12 cellular contexts compared by ENCODE assay signal in the genomic region with DNA sequence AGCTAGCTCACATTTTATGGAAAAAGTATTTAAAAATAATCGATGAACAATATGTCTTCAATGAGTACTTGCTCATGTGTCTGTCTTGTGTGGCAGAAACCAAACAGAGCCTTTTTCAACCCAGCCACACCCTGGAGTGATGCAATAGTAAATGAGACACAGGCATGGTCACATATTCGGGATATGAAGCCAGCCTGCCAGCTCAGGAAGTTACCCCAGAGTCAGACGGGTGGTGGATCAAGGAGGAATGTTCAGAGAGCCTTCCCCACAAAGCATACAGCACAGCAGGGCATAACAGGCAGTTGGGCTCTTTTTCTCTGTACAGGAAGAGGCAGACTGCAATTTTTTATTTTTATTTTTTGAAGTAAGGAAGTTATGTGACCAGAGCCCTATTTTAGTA. TPM values are rescaled to one million over a fixed set of nuclear protein-coding genes. Genes with fewer than 3 reads are reported as not detected.
DNase-seq lines count a peak whose midpoint lies in the region; ATAC-seq, FAIRE-seq and TF ChIP-seq lines count a peak whose summit lies in the region.
"Had no signal": no experiment of that assay in that cellular context is flagged by ENCODE, and none has a peak within 500 bp of the region (broad histone marks: within the 10 kb centered on the region; RNA-seq: fewer than 3 reads in every experiment).

No MANE protein-coding gene starts in this region.

- H3K79me2 ChIP-seq in astrocyte (ENCODE audit: insufficient read depth, low read length) = peaks cover 3% of the 10 kb centered on the region
- no peaks in the 10 kb centered on the region for H3K79me2 ChIP-seq in keratinocyte (ENCODE audit: control insufficient read depth, insufficient read depth, low read length)

- intact Hi-C loops in CD8-positive, alpha-beta T cell (cut with DNase I, micrococcal nuclease) = loop anchor here in 1 of 2 experiments (10.0 kb wide), 1 partner anchor 1328 kb away; no protein-coding TSS in a partner anchor

- peaks cover 38% of the 10 kb centered on the region for H3K4me1 Mint-ChIP-seq in astrocyte (ENCODE audit: low read depth, unreplicated experiment)
- no peaks in the 10 kb centered on the region for H3K4me1 Mint-ChIP-seq in CD8-positive, alpha-beta T cell (ENCODE audit: low read depth)
- H3K4me1 Mint-ChIP-seq: stimulated activated effector memory CD8-positive, alpha-beta T cell treated with anti-CD3 and anti-CD28 coated beads, Interleukin-12 subunit alpha, Interleukin-12 subunit beta, amount 100 ng/mL, for 72 hours had no signal

- H3K4me3 ChIP-seq in astrocyte (ENCODE audit: insufficient read depth, low read depth, low read length) (no peak overlapping the region), keratinocyte (ENCODE audit: control insufficient read depth in 2 of 3, extremely low read depth in 1 of 3, insufficient read depth in 2 of 3, low read depth in 1 of 3, low read length in 3 of 3) (no peak overlapping the region), small intestine (ENCODE audit: low read depth in 1 of 2, low read length in 2 of 2) (no peak overlapping the region)
- no peak overlapping the region for H3K4me3 ChIP-seq in CD8-positive, alpha-beta T cell (ENCODE audit: low read depth, low read length)

- H3K4me2 ChIP-seq in astrocyte (ENCODE audit: low read length) (peak overlapping the region; percentile 40), keratinocyte (ENCODE audit: control insufficient read depth, extremely low read depth, insufficient read depth, low read depth, low read length) (peak overlapping the region; percentile 67)

- H4K20me1 ChIP-seq in astrocyte (ENCODE audit: insufficient read depth, low read length) (peaks cover 9% of the 10 kb centered on the region), keratinocyte (ENCODE audit: control insufficient read depth, extremely low read depth, insufficient read depth, low read length) (no peaks in the 10 kb centered on the region)

- ATAC-seq in CD8-positive, alpha-beta T cell = no peak
- ATAC-seq: stimulated activated effector memory CD8-positive, alpha-beta T cell treated with anti-CD3 and anti-CD28 coated beads, Interleukin-12 subunit alpha, Interleukin-12 subunit beta, amount 100 ng/mL, for 72 hours had no signal

- H3K36me3 ChIP-seq in astrocyte (ENCODE audit: insufficient read depth, low read length) = peaks cover 16% of the 10 kb centered on the region
- peaks cover 2 to 6% of the 10 kb centered on the region in 2 experiments for H3K36me3 ChIP-seq in keratinocyte (ENCODE audit: control insufficient read depth in 2 of 2, extremely low read depth in 1 of 2, insufficient read depth in 2 of 2, low read length in 2 of 2)
- H3K36me3 ChIP-seq in small intestine (ENCODE audit: control insufficient read depth in 2 of 2, insufficient read depth in 2 of 2, low read length in 2 of 2) = no peaks in the 10 kb centered on the region
- H3K36me3 ChIP-seq in CD8-positive, alpha-beta T cell (ENCODE audit: insufficient read depth, low read length) = no peaks in the 10 kb centered on the region

- H3K27me3 ChIP-seq in astrocyte (ENCODE audit: insufficient read depth, low read length) = no peaks in the 10 kb centered on the region
- H3K27me3 ChIP-seq in keratinocyte (ENCODE audit: control insufficient read depth, extremely low read depth, insufficient read depth, low read length) = no peaks in the 10 kb centered on the region
- no peaks in the 10 kb centered on the region for H3K27me3 ChIP-seq in small intestine (ENCODE audit: control insufficient read depth in 2 of 2, insufficient read depth in 2 of 2, low read length in 2 of 2)
- no peaks in the 10 kb centered on the region for H3K27me3 ChIP-seq in CD8-positive, alpha-beta T cell (ENCODE audit: insufficient read depth, low read length)

- peak overlapping the region; percentile 92 for H3K27ac Mint-ChIP-seq in astrocyte (ENCODE audit: unreplicated experiment)
- H3K27ac Mint-ChIP-seq in CD8-positive, alpha-beta T cell = no peak overlapping the region
- H3K27ac Mint-ChIP-seq: stimulated activated effector memory CD8-positive, alpha-beta T cell treated with anti-CD3 and anti-CD28 coated beads, Interleukin-12 subunit alpha, Interleukin-12 subunit beta, amount 100 ng/mL, for 72 hours had no signal

- H3K27ac ChIP-seq in astrocyte (ENCODE audit: low read depth, low read length) (peak overlapping the region; percentile 24), keratinocyte (ENCODE audit: control insufficient read depth, insufficient read depth, low read length) (peak overlapping the region; percentile 71), small intestine (ENCODE audit: low read depth in 1 of 2, low read length in 1 of 2) (no peak overlapping the region)
- H3K27ac ChIP-seq in CD8-positive, alpha-beta T cell (ENCODE audit: low read depth, low read length) = no peak overlapping the region

- WGBS in small intestine, 3 donors = 21 to 33% (median 32%) methylated on average over 3 of the region's 3 CpGs

- peaks cover 2% of the 10 kb centered on the region for H3K9me3 Mint-ChIP-seq in astrocyte (ENCODE audit: unreplicated experiment)
- no peaks in the 10 kb centered on the region for H3K9me3 Mint-ChIP-seq in CD8-positive, alpha-beta T cell
- H3K9me3 Mint-ChIP-seq: stimulated activated effector memory CD8-positive, alpha-beta T cell treated with anti-CD3 and anti-CD28 coated beads, Interleukin-12 subunit alpha, Interleukin-12 subunit beta, amount 100 ng/mL, for 72 hours had no signal

- CTCF ChIA-PET in CD8-positive, alpha-beta T cell (lab: Charles Lee) = interaction anchor here (0.9 to 1.8 kb wide), 4 partner anchors 11 to 618 kb away, joined by 3 to 4 read pairs (median 4); no protein-coding TSS in a partner anchor

- TF ChIP-seq CTCF in astrocyte (IDR thresholded peaks at IDR 0.05; ENCODE audit: insufficient read depth, low read depth, low read length) = no peak
- TF ChIP-seq CTCF in keratinocyte (optimal IDR thresholded peaks at IDR 0.05 in 1 of 3, IDR thresholded peaks at IDR 0.05 in 1 of 3, conservative IDR thresholded peaks at IDR 0.05 in 1 of 3; ENCODE audit: extremely low read depth in 1 of 3, insufficient read depth in 2 of 3, low read length in 3 of 3) = no peak
- TF ChIP-seq CTCF in CD8-positive, alpha-beta T cell (IDR thresholded peaks at IDR 0.05) = no peak

- H3K27me3 Mint-ChIP-seq in astrocyte (ENCODE audit: low read depth, unreplicated experiment) = no peaks in the 10 kb centered on the region
- peaks cover 14% of the 10 kb centered on the region for H3K27me3 Mint-ChIP-seq in CD8-positive, alpha-beta T cell (ENCODE audit: low read depth)

- peaks cover 10% of the 10 kb centered on the region for H3K36me3 Mint-ChIP-seq in astrocyte (ENCODE audit: low read depth, unreplicated experiment)
- no peaks in the 10 kb centered on the region for H3K36me3 Mint-ChIP-seq in CD8-positive, alpha-beta T cell
- H3K36me3 Mint-ChIP-seq: stimulated activated effector memory CD8-positive, alpha-beta T cell treated with anti-CD3 and anti-CD28 coated beads, Interleukin-12 subunit alpha, Interleukin-12 subunit beta, amount 100 ng/mL, for 72 hours had no signal

- no peak overlapping the region for H3K4me3 Mint-ChIP-seq in astrocyte (ENCODE audit: unreplicated experiment)
- no peak overlapping the region for H3K4me3 Mint-ChIP-seq in CD8-positive, alpha-beta T cell
- H3K4me3 Mint-ChIP-seq: stimulated activated effector memory CD8-positive, alpha-beta T cell treated with anti-CD3 and anti-CD28 coated beads, Interleukin-12 subunit alpha, Interleukin-12 subunit beta, amount 100 ng/mL, for 72 hours had no signal

- H3K9me1 ChIP-seq in keratinocyte (ENCODE audit: control insufficient read depth, extremely low read depth, insufficient read depth, low read length) = no peaks in the 10 kb centered on the region

- dilution Hi-C loops in keratinocyte (cut with MboI; ENCODE audit: extremely low pct_ligation_motif_present, low sequenced_read_pairs) = no loop called here

- peaks cover 7% of the 10 kb centered on the region for H3K4me1 ChIP-seq in astrocyte (ENCODE audit: insufficient read depth, low read length)
- H3K4me1 ChIP-seq in keratinocyte (ENCODE audit: control insufficient read depth, extremely low read depth, insufficient read depth, low read length) = peaks cover 18% of the 10 kb centered on the region
- H3K4me1 ChIP-seq in small intestine (ENCODE audit: control insufficient read depth in 2 of 2, insufficient read depth in 1 of 2, low read depth in 1 of 2, low read length in 1 of 2) = no peaks in the 10 kb centered on the region
- no peaks in the 10 kb centered on the region for H3K4me1 ChIP-seq in CD8-positive, alpha-beta T cell (ENCODE audit: insufficient read depth, low read length)

- peak overlapping the region; percentile 10 for H3K9ac ChIP-seq in astrocyte (ENCODE audit: low read length)
- peak overlapping the region; percentile 18 for H3K9ac ChIP-seq in keratinocyte (ENCODE audit: control insufficient read depth, extremely low read depth, insufficient read depth, low read length)

- POLR2A ChIA-PET in CD8-positive, alpha-beta T cell (lab: Charles Lee) = no interaction called here

- DNase-seq in SIG-M5 treated with dmso at 0.1 percent for 504 hours (lab: John Stamatoyannopoulos, UW; ENCODE audit: unreplicated experiment) = peak; percentile 86
- no peak for DNase-seq in SIG-M5 (lab: John Stamatoyannopoulos, UW)
- DNase-seq in astrocyte (ENCODE audit: low read depth) = peak; percentile 61
- peak; percentile 50 for DNase-seq in keratinocyte (ENCODE audit: low read depth, low spot score)
- DNase-seq in small intestine = no peak
- no peak for DNase-seq in NCI-H345 (lab: John Stamatoyannopoulos, UW)
- no peak for DNase-seq in CD8-positive, alpha-beta T cell
- no peak for DNase-seq in hippocampal formation (lab: John Stamatoyannopoulos, UW)
- DNase-seq: central memory CD4-positive, alpha-beta T cell; T1000 had no signal

- H3K9me3 ChIP-seq in astrocyte (ENCODE audit: insufficient read depth, low read depth, low read length) = no peaks in the 10 kb centered on the region
- no peaks in the 10 kb centered on the region for H3K9me3 ChIP-seq in keratinocyte (ENCODE audit: control insufficient read depth, low read depth, low read length)
- H3K9me3 ChIP-seq in small intestine (ENCODE audit: control insufficient read depth, low read depth) = no peaks in the 10 kb centered on the region
- no peaks in the 10 kb centered on the region for H3K9me3 ChIP-seq in CD8-positive, alpha-beta T cell (ENCODE audit: low read length)

- no peak for FAIRE-seq in astrocyte (lab: Jason Lieb, UNC)
- peak; percentile 87 for FAIRE-seq in keratinocyte (lab: Jason Lieb, UNC)
- no peak for FAIRE-seq in small intestine (lab: Jason Lieb, UNC)
- FAIRE-seq: A204.1 had no signal

- H2AFZ ChIP-seq in astrocyte (ENCODE audit: low read depth, low read length) = peak overlapping the region; percentile 65
- H2AFZ ChIP-seq in keratinocyte (ENCODE audit: control insufficient read depth, low read length) = peak overlapping the region; percentile 82

RNA-seq across cellular contexts. Expression of a gene that starts 27.3 kb away (rescaled TPM):
- total RNA-seq in astrocyte = 61.5 and 75.2 TPM in 2 replicates
- polyA plus RNA-seq in keratinocyte (36.5 to 72.9 TPM (median 66.1 TPM) in 3 replicates), small intestine (1 to 10 TPM in 2 of 3 donors, not detected in 1; 3.0 to 7.1 TPM)
- polyA plus RNA-seq in keratinocyte (2011; ENCODE audit: low read depth) = 17.7 TPM
- polyA plus RNA-seq in keratinocyte (2011; cell fraction: cytosol; rRNA removed) = 49.2 and 50.8 TPM in 2 replicates
- polyA plus RNA-seq in keratinocyte (2011; cell fraction: nucleus; rRNA removed) = 25.6 and 28.6 TPM in 2 replicates
- polyA plus RNA-seq in keratinocyte (2012; ENCODE audit: low replicate concordance) = 19.8 and 46.5 TPM in 2 replicates
- polyA minus RNA-seq in keratinocyte = 13.6 to 32.4 TPM (median 25.3 TPM) in 3 replicates
- polyA minus RNA-seq in keratinocyte (2011; cell fraction: cytosol; rRNA and poly(A)+ RNA removed) = 23.6 TPM
- 7.1 TPM in 2 replicates for polyA minus RNA-seq in keratinocyte (2011; cell fraction: nucleus; rRNA and poly(A)+ RNA removed)
- not detected for total RNA-seq in CD8-positive, alpha-beta T cell

Comparison
In these comparisons a context has a peak if more than half of its experiments do, and no peak if none do; other contexts are left out.
1. DNase-seq: peak in SIG-M5 treated with dmso at 0.1 percent for 504 hours (single experiment), astrocyte (single experiment) and keratinocyte (single experiment); none in SIG-M5 (single experiment), small intestine (single experiment), NCI-H345 (single experiment), CD8-positive, alpha-beta T cell (0 of 7) and hippocampal formation (0 of 2).
2. H3K27ac ChIP-seq: peak in astrocyte (single experiment) and keratinocyte (single experiment); none in small intestine (0 of 2) and CD8-positive, alpha-beta T cell (single experiment).
3. RNA of a gene that starts 27.3 kb away (total RNA-seq): 61.5 to 75.2 TPM in astrocyte; not detected in CD8-positive, alpha-beta T cell; every median in the first group is over 10 times any median in the second.